ENCODE assay signal across 8 cellular contexts in the genomic region with DNA sequence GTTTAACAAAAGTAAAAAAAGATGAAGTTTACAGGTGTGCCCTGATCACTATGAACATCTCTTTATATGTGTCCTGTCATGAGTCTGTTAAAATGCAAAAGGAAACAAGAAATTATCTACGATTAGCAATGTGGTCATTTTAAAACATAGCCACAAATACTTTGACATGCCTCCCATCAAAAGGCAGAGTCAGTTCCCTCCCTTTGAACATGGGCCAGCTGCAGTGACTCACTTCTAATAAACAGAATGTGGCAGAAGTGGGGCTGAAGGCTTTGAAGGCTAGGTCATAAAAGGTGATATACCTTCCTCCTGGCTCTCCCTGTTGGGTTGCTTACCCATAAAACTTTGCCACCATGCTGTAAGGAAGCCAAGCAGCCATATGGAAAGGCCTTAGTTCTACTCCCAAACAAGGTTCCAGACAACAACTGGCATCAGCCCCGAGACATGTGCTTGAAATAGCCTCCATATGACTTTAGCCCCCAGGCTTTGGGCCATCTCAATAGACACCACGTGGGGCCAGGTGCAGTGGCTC. TPM values are rescaled to one million over a fixed set of nuclear protein-coding genes. Genes with fewer than 3 reads are reported as not detected.
DNase-seq lines count a peak whose midpoint lies in the region; ATAC-seq and TF ChIP-seq lines count a peak whose summit lies in the region.
"Not testable (repeated sequence)": the region's sequence is repeated elsewhere in the genome, so short reads cannot be mapped to it uniquely, and the experiment has no call there.

No MANE protein-coding gene starts in this region.

- not testable (repeated sequence) for H3K36me3 ChIP-seq in psoas muscle (ENCODE audit: insufficient read depth in 1 of 2, low read depth in 1 of 2)

- intact Hi-C loops in psoas muscle (cut with DNase I) = not testable (repeated sequence)

- H3K4me3 ChIP-seq in cardiac fibroblast (replicated peaks in 1 of 2; ENCODE audit: low read depth in 2 of 2, low read length in 2 of 2); psoas muscle: not testable (repeated sequence)
- H3K4me3 ChIP-seq in foreskin fibroblast (ENCODE audit: low read depth in 1 of 2, low read length in 2 of 2) = peak overlapping the region in 1 of 2 donors; percentile 29

- H3K27me3 ChIP-seq in psoas muscle (ENCODE audit: insufficient read depth in 3 of 3, low read length in 2 of 3) = not testable (repeated sequence)

- H3K27ac ChIP-seq in C4-2B = peak overlapping the region; percentile 51
- peak overlapping the region; percentile 47 for H3K27ac ChIP-seq in psoas muscle

- DNase-seq in H4 (ENCODE audit: low spot score) = peak; percentile 34
- DNase-seq in M059J (ENCODE audit: low read depth) = peak; percentile 50
- peak; percentile 79 for DNase-seq in SW480 (ENCODE audit: low spot score)
- DNase-seq in cardiac fibroblast (ENCODE audit: low read depth in 2 of 2) = peak; percentile 8 to 26
- peak; percentile 39 to 63 for DNase-seq in foreskin fibroblast
- peak; percentile 59 for DNase-seq in islet precursor cell
- not testable (repeated sequence) for DNase-seq in psoas muscle

- 23 to 42% (median 32%) methylated on average over 3 of the region's 3 CpGs for WGBS in psoas muscle, 3 donors

- H3K4me1 ChIP-seq in psoas muscle = not testable (repeated sequence)

- ATAC-seq in psoas muscle = peak; percentile 68 to 90 (median 82)

- not testable (repeated sequence) for TF ChIP-seq CTCF in C4-2B (conservative IDR thresholded peaks at IDR 0.05); cardiac fibroblast (IDR thresholded peaks at IDR 0.05; ENCODE audit: low read depth, low read length); foreskin fibroblast (IDR thresholded peaks at IDR 0.05; ENCODE audit: low read depth, low read length); psoas muscle (IDR thresholded peaks at IDR 0.05)

- H3K9me3 ChIP-seq in psoas muscle = not testable (repeated sequence)

RNA-seq across cellular contexts. Expression of gene EFL1, which starts 52.4 kb away (rescaled TPM):
- total RNA-seq in H4 (2014; rRNA removed; shearing (Covaris generic)) = 9.7 and 10.5 TPM in 2 replicates
- total RNA-seq in M059J (2014; rRNA removed; shearing (Covaris generic)) = 20.3 and 21.1 TPM in 2 replicates
- 10 to 100 TPM; 11.5 to 19.7 (median 13.8) TPM for total RNA-seq in psoas muscle
- 10 to 100 TPM in 2 of 3 donors, 1 to 10 TPM in 1; 9.2 to 13.4 (median 10.5) TPM for polyA plus RNA-seq in psoas muscle

RNA-seq across cellular contexts. Expression of gene SAXO2, which starts 52.5 kb away (rescaled TPM):
- 0.58 and 0.68 TPM in 2 replicates for total RNA-seq in H4 (2014; rRNA removed; shearing (Covaris generic))
- total RNA-seq in M059J (2014; rRNA removed; shearing (Covaris generic)) = 0.42 TPM in 1 of 2 replicates, not detected in the other
- 1 to 10 TPM in 3 of 4 donors, not detected in 1; 1.6 to 4.2 (median 1.9) TPM for total RNA-seq in psoas muscle
- 1 to 10 TPM in 1 of 3 donors, under 1 TPM in 2; 0.40 to 4.3 (median 0.80) TPM for polyA plus RNA-seq in psoas muscle
